18 cellular contexts compared by ENCODE assay signal in genomic region chr6:25170640-25171039, GRCh38.
A peak's percentile ranks its signal among the peaks of the same experiment; 100 is the strongest.
DNase-seq lines count a peak whose midpoint lies in the region; ATAC-seq and TF ChIP-seq lines count a peak whose summit lies in the region.
"Had no signal": no experiment of that assay in that cellular context is flagged by ENCODE, and none has a peak within 500 bp of the region (broad histone marks: within the 10 kb centered on the region; RNA-seq: fewer than 3 reads in every experiment).

No MANE protein-coding gene starts in this region.

- peaks cover 3% of the 10 kb centered on the region for H3K36me3 Mint-ChIP-seq in activated naive CD8-positive, alpha-beta T cell treated with anti-CD3 and anti-CD28 coated beads for 36 hours
- no peaks in the 10 kb centered on the region for H3K36me3 Mint-ChIP-seq in activated naive CD8-positive, alpha-beta T cell treated with anti-CD3 and anti-CD28 coated beads, Interleukin-2, amount 50 U/mL, for 24 hours (ENCODE audit: low read depth)
- H3K36me3 Mint-ChIP-seq in endothelial cell (ENCODE audit: low read depth, unreplicated experiment) = no peaks in the 10 kb centered on the region
- H3K36me3 Mint-ChIP-seq: CD8-positive, alpha-beta T cell had no signal

- intact Hi-C loops in uterus (cut with DNase I; ENCODE audit: low total_unique reads) = no loop called here

- no peak for TF ChIP-seq CTCF in osteoblast (IDR thresholded peaks at IDR 0.05; ENCODE audit: extremely low read depth, low read depth, low read length)
- no peak for TF ChIP-seq CTCF in uterus (IDR thresholded peaks at IDR 0.05)
- TF ChIP-seq CTCF in endothelial cell (IDR thresholded peaks at IDR 0.05; ENCODE audit: unreplicated experiment) = no peak

- no peaks in the 10 kb centered on the region for H4K20me1 ChIP-seq in osteoblast (ENCODE audit: insufficient read depth, low read length)

- H3K9me3 Mint-ChIP-seq in activated naive CD8-positive, alpha-beta T cell treated with anti-CD3 and anti-CD28 coated beads for 36 hours = no peaks in the 10 kb centered on the region
- H3K9me3 Mint-ChIP-seq in activated naive CD8-positive, alpha-beta T cell treated with anti-CD3 and anti-CD28 coated beads, Interleukin-2, amount 50 U/mL, for 24 hours = no peaks in the 10 kb centered on the region
- no peaks in the 10 kb centered on the region for H3K9me3 Mint-ChIP-seq in endothelial cell (ENCODE audit: unreplicated experiment)
- H3K9me3 Mint-ChIP-seq: CD8-positive, alpha-beta T cell; GM23338 had no signal

- H2AFZ ChIP-seq in osteoblast (ENCODE audit: low read length) = no peak overlapping the region
- H2AFZ ChIP-seq: GM23338 had no signal

- no peaks in the 10 kb centered on the region for H3K9me3 ChIP-seq in osteoblast (ENCODE audit: low read depth, low read length)
- H3K9me3 ChIP-seq in uterus = no peaks in the 10 kb centered on the region
- H3K9me3 ChIP-seq: MG63 had no signal

- DNase-seq in activated naive CD8-positive, alpha-beta T cell treated with anti-CD3 and anti-CD28 coated beads for 36 hours = no peak
- no peak for DNase-seq in activated naive CD8-positive, alpha-beta T cell treated with anti-CD3 and anti-CD28 coated beads, Interleukin-2, amount 50 U/mL, for 24 hours
- DNase-seq in OCI-M1 (lab: John Stamatoyannopoulos, UW) = peak; percentile 42
- no peak for DNase-seq in osteoblast (ENCODE audit: insufficient read length, low spot score, missing footprints)
- DNase-seq in uterus = no peak
- DNase-seq in endothelial cell (ENCODE audit: low spot score) = no peak
- DNase-seq: ACHN; CD8-positive, alpha-beta T cell; DMS79 treated with DMSO at 0.1 percent for 48 hours; MG63; NCI-H1105; NCI-H187; NCI-H446; Right ventricle myocardium superior had no signal

- peak overlapping the region; percentile 78 for H3K27ac ChIP-seq in osteoblast (ENCODE audit: low read depth, low read length)
- H3K27ac ChIP-seq in uterus = peak overlapping the region; percentile 52 to 75

- H3K4me1 ChIP-seq in osteoblast (ENCODE audit: insufficient read depth, low read length) = peaks cover 34% of the 10 kb centered on the region
- peaks cover 0 to 4% of the 10 kb centered on the region in 2 donors for H3K4me1 ChIP-seq in uterus

- no peak overlapping the region for H3K4me3 Mint-ChIP-seq in activated naive CD8-positive, alpha-beta T cell treated with anti-CD3 and anti-CD28 coated beads for 36 hours
- no peak overlapping the region for H3K4me3 Mint-ChIP-seq in activated naive CD8-positive, alpha-beta T cell treated with anti-CD3 and anti-CD28 coated beads, Interleukin-2, amount 50 U/mL, for 24 hours
- H3K4me3 Mint-ChIP-seq in endothelial cell (ENCODE audit: unreplicated experiment) = no peak overlapping the region
- H3K4me3 Mint-ChIP-seq: CD8-positive, alpha-beta T cell; GM23338 had no signal

- H3K36me3 ChIP-seq in osteoblast (ENCODE audit: insufficient read depth, low read length) = no peaks in the 10 kb centered on the region
- H3K36me3 ChIP-seq in uterus = no peaks in the 10 kb centered on the region
- H3K36me3 ChIP-seq: MG63 had no signal

- no peak for ATAC-seq in activated naive CD8-positive, alpha-beta T cell treated with anti-CD3 and anti-CD28 coated beads, Interleukin-2, amount 50 U/mL, for 24 hours
- ATAC-seq in HG03457 (IDR thresholded peaks at IDR 0.05; ENCODE audit: unreplicated experiment) = no peak
- ATAC-seq: CD8-positive, alpha-beta T cell; GM23338; K562; Panc1 had no signal

- H3K4me1 Mint-ChIP-seq in activated naive CD8-positive, alpha-beta T cell treated with anti-CD3 and anti-CD28 coated beads for 36 hours = peaks cover 57% of the 10 kb centered on the region
- peaks cover 58% of the 10 kb centered on the region for H3K4me1 Mint-ChIP-seq in activated naive CD8-positive, alpha-beta T cell treated with anti-CD3 and anti-CD28 coated beads, Interleukin-2, amount 50 U/mL, for 24 hours
- peaks cover 1% of the 10 kb centered on the region for H3K4me1 Mint-ChIP-seq in endothelial cell (ENCODE audit: unreplicated experiment)
- H3K4me1 Mint-ChIP-seq: GM23338 had no signal

- peak overlapping the region; percentile 62 for H3K27ac Mint-ChIP-seq in activated naive CD8-positive, alpha-beta T cell treated with anti-CD3 and anti-CD28 coated beads for 36 hours
- H3K27ac Mint-ChIP-seq in activated naive CD8-positive, alpha-beta T cell treated with anti-CD3 and anti-CD28 coated beads, Interleukin-2, amount 50 U/mL, for 24 hours = no peak overlapping the region
- H3K27ac Mint-ChIP-seq in endothelial cell (ENCODE audit: unreplicated experiment) = no peak overlapping the region
- H3K27ac Mint-ChIP-seq: CD8-positive, alpha-beta T cell; GM23338 had no signal

- H3K4me3 ChIP-seq in osteoblast (ENCODE audit: insufficient read depth, low read length) (no peak overlapping the region), uterus (no peak overlapping the region)
- H3K4me3 ChIP-seq: GM23338, K562, MG63 had no signal

- no peak overlapping the region for H3K4me2 ChIP-seq in osteoblast (ENCODE audit: insufficient read depth, low read length)
- H3K4me2 ChIP-seq: GM23338 had no signal

- H3K27me3 ChIP-seq in osteoblast (ENCODE audit: insufficient read depth, low read length) (no peaks in the 10 kb centered on the region), uterus (no peaks in the 10 kb centered on the region)
- H3K27me3 ChIP-seq: MG63 had no signal

- peaks cover 8% of the 10 kb centered on the region for H3K27me3 Mint-ChIP-seq in activated naive CD8-positive, alpha-beta T cell treated with anti-CD3 and anti-CD28 coated beads for 36 hours
- peaks cover 3% of the 10 kb centered on the region for H3K27me3 Mint-ChIP-seq in activated naive CD8-positive, alpha-beta T cell treated with anti-CD3 and anti-CD28 coated beads, Interleukin-2, amount 50 U/mL, for 24 hours
- peaks cover 3% of the 10 kb centered on the region for H3K27me3 Mint-ChIP-seq in endothelial cell (ENCODE audit: unreplicated experiment)

- TF ChIP-seq POLR2A in uterus (IDR thresholded peaks at IDR 0.05) = no peak

- H3K79me2 ChIP-seq in osteoblast (ENCODE audit: insufficient read depth, low read length) = no peaks in the 10 kb centered on the region
